ENCODE assay signal across 21 cellular contexts in genomic region chr1:15192916-15193550, GRCh38. TPM values are rescaled to one million over a fixed set of nuclear protein-coding genes. Genes with fewer than 3 reads are reported as not detected.
"Had no signal": no experiment of that assay in that cellular context is flagged by ENCODE, and none has a peak within 500 bp of the region (broad histone marks: within the 10 kb centered on the region; RNA-seq: fewer than 3 reads in every experiment).

No MANE protein-coding gene starts in this region.

- H3K27ac ChIP-seq: ascending aorta, breast epithelium, gastroesophageal sphincter, heart left ventricle, left ventricle myocardium inferior, neural progenitor cell, right lobe of liver had no signal

- H3K4me1 ChIP-seq: ascending aorta, breast epithelium had no signal

- H3K27me3 ChIP-seq: ascending aorta, breast epithelium, gastroesophageal sphincter, heart left ventricle, neural progenitor cell had no signal

- DNase-seq: activated CD8-positive, alpha-beta memory T cell treated with anti-CD3 and anti-CD28 coated beads for 24 hours; activated CD8-positive, alpha-beta memory T cell treated with anti-CD3 and anti-CD28 coated beads, Interleukin-2, amount 50 U/mL, for 48 hours; activated gamma-delta T cell; activated T-cell treated with anti-CD3 and anti-CD28 coated beads, Interleukin-2, amount 50 U/mL, for 48 hours; effector CD8-positive, alpha-beta T cell; heart left ventricle; left ventricle myocardium inferior; naive thymus-derived CD4-positive, alpha-beta T cell; right lobe of liver; small intestine; stimulated activated CD4-positive, alpha-beta T cell treated with anti-CD3 and anti-CD28 coated beads, Interleukin-15, amount 100 ng/mL, for 24 hours; stimulated activated CD4-positive, alpha-beta T cell treated with anti-CD3 and anti-CD28 coated beads, Interleukin-2, amount 100 ng/mL, for 48 hours; trophoblast cell had no signal

- H3K36me3 ChIP-seq: ascending aorta, breast epithelium, gastroesophageal sphincter, heart left ventricle, left ventricle myocardium inferior, neural progenitor cell, right lobe of liver had no signal

- H3K9me3 ChIP-seq: ascending aorta, breast epithelium, gastroesophageal sphincter, heart left ventricle, left ventricle myocardium inferior, right lobe of liver had no signal

- ATAC-seq: activated CD4-positive, CD25-positive, alpha-beta regulatory T cell treated with anti-CD3 and anti-CD28 coated beads, Interleukin-2, amount 50 U/mL, for 24 hours; esophagus mucosa; gastroesophageal sphincter; heart left ventricle; naive thymus-derived CD4-positive, alpha-beta T cell; right lobe of liver had no signal

- H3K4me3 ChIP-seq: ascending aorta, breast epithelium, gastroesophageal sphincter, heart left ventricle, left ventricle myocardium inferior, neural progenitor cell, right lobe of liver had no signal

RNA-seq across cellular contexts. Expression of gene TMEM51, which starts 39.5 kb away (rescaled TPM):
- total RNA-seq: ascending aorta had no signal

RNA-seq across cellular contexts. Expression of gene FHAD1, which starts 54.0 kb away (rescaled TPM):
- total RNA-seq: ascending aorta; left ventricle myocardium inferior; osteocyte; T-helper 1 cell treated with Interleukin-12 subunit alpha and Interleukin-12 subunit beta and Interleukin-4 antibody, amounts not matched to agents 30 ng/mL and 1 ng/mL, for 36 hours had no signal
